In genomic region chr16:1030381-1030901, GRCh38 we compare ENCODE assay signal across 17 cellular contexts. TPM values are rescaled to one million over a fixed set of nuclear protein-coding genes. Genes with fewer than 3 reads are reported as not detected.
"Had no signal": no experiment of that assay in that cellular context is flagged by ENCODE, and none has a peak within 500 bp of the region (broad histone marks: within the 10 kb centered on the region; RNA-seq: fewer than 3 reads in every experiment).

No MANE protein-coding gene starts in this region.

- H3K9me3 Mint-ChIP-seq: activated CD4-positive, alpha-beta memory T cell treated with anti-CD3 and anti-CD28 coated beads for 36 hours; activated naive CD8-positive, alpha-beta T cell treated with anti-CD3 and anti-CD28 coated beads, Interleukin-2, amount 50 U/mL, for 24 hours; central memory CD8-positive, alpha-beta T cell; endodermal cell; naive thymus-derived CD4-positive, alpha-beta T cell; type B pancreatic cell had no signal

- H3K9me3 ChIP-seq: suprapubic skin had no signal

- H3K36me3 ChIP-seq: suprapubic skin had no signal

- H3K4me3 Mint-ChIP-seq: activated CD4-positive, alpha-beta memory T cell treated with anti-CD3 and anti-CD28 coated beads for 36 hours; activated naive CD8-positive, alpha-beta T cell treated with anti-CD3 and anti-CD28 coated beads, Interleukin-2, amount 50 U/mL, for 24 hours; central memory CD8-positive, alpha-beta T cell; endodermal cell; naive thymus-derived CD4-positive, alpha-beta T cell; type B pancreatic cell had no signal

- H3K27ac Mint-ChIP-seq: activated CD4-positive, alpha-beta memory T cell treated with anti-CD3 and anti-CD28 coated beads for 36 hours; activated naive CD8-positive, alpha-beta T cell treated with anti-CD3 and anti-CD28 coated beads, Interleukin-2, amount 50 U/mL, for 24 hours; endodermal cell; naive thymus-derived CD4-positive, alpha-beta T cell; type B pancreatic cell had no signal

- H3K4me3 ChIP-seq: suprapubic skin had no signal

- DNase-seq: activated CD4-positive, alpha-beta memory T cell treated with anti-CD3 and anti-CD28 coated beads for 36 hours; activated CD4-positive, alpha-beta T cell treated with anti-CD3 and anti-CD28 coated beads for 1 hour; activated CD8-positive, alpha-beta memory T cell treated with anti-CD3 and anti-CD28 coated beads, Interleukin-2, amount 50 U/mL, for 48 hours; activated naive CD4-positive, alpha-beta T cell treated with Interleukin-2 at 50 U/mL for 16 hours; activated naive CD8-positive, alpha-beta T cell treated with anti-CD3 and anti-CD28 coated beads, Interleukin-2, amount 50 U/mL, for 24 hours; dermis blood vessel endothelial cell; endodermal cell; erythroblast; naive thymus-derived CD4-positive, alpha-beta T cell; stimulated activated CD4-positive, alpha-beta T cell treated with anti-CD3 and anti-CD28 coated beads, Interleukin-2, amount 100 ng/mL, for 48 hours; stimulated activated naive CD8-positive, alpha-beta T cell treated with anti-CD3 and anti-CD28 coated beads, Interleukin-15, Interleukin-2, amounts not matched to agents 100 U/mL and 50 U/mL, for 24 hours; T-helper 9 cell had no signal

- ATAC-seq: activated naive CD8-positive, alpha-beta T cell treated with anti-CD3 and anti-CD28 coated beads, Interleukin-2, amount 50 U/mL, for 24 hours; naive thymus-derived CD4-positive, alpha-beta T cell; stimulated activated naive CD8-positive, alpha-beta T cell treated with anti-CD3 and anti-CD28 coated beads, Interleukin-15, Interleukin-2, amounts not matched to agents 100 U/mL and 50 U/mL, for 24 hours had no signal

- H3K4me1 Mint-ChIP-seq: activated naive CD8-positive, alpha-beta T cell treated with anti-CD3 and anti-CD28 coated beads, Interleukin-2, amount 50 U/mL, for 24 hours; central memory CD8-positive, alpha-beta T cell; endodermal cell had no signal

- H3K27ac ChIP-seq: suprapubic skin had no signal

- H3K36me3 Mint-ChIP-seq: activated CD4-positive, alpha-beta memory T cell treated with anti-CD3 and anti-CD28 coated beads for 36 hours; naive thymus-derived CD4-positive, alpha-beta T cell; type B pancreatic cell had no signal

- H3K27me3 Mint-ChIP-seq: central memory CD8-positive, alpha-beta T cell; type B pancreatic cell had no signal

RNA-seq across cellular contexts. Expression of gene SSTR5, which starts 42.1 kb away (rescaled TPM):
- total RNA-seq: activated CD4-positive, alpha-beta memory T cell treated with anti-CD3 and anti-CD28 coated beads for 36 hours; mononuclear cell; naive thymus-derived CD4-positive, alpha-beta T cell; posterior vena cava had no signal
- polyA plus RNA-seq: naive thymus-derived CD4-positive, alpha-beta T cell had no signal
